Comparison of ENCODE assay signal across 8 cellular contexts in genomic region chr6:80004199-80005072, GRCh38. TPM values are rescaled to one million over a fixed set of nuclear protein-coding genes. Genes with fewer than 3 reads are reported as not detected.
DNase-seq lines count a peak whose midpoint lies in the region; ATAC-seq and TF ChIP-seq lines count a peak whose summit lies in the region.

Gene TTK, plus strand, starts transcription at chr6:80004649. Its CDS starts 1,195 bp downstream, at chr6:80005844.

- no peak for TF ChIP-seq CTCF in CD8-positive, alpha-beta T cell (IDR thresholded peaks at IDR 0.05)

- peaks cover 11% of the 10 kb centered on the region for H3K4me1 ChIP-seq in CD8-positive, alpha-beta T cell (ENCODE audit: insufficient read depth, low read length)
- peaks cover 14% of the 10 kb centered on the region for H3K4me1 ChIP-seq in effector memory CD4-positive, alpha-beta T cell (ENCODE audit: control insufficient read depth, insufficient read depth, low read length, poor library complexity, severe bottlenecking)

- H3K27me3 ChIP-seq in CD8-positive, alpha-beta T cell (ENCODE audit: insufficient read depth, low read length) = no peaks in the 10 kb centered on the region
- no peaks in the 10 kb centered on the region for H3K27me3 ChIP-seq in effector memory CD4-positive, alpha-beta T cell (replicated peaks; ENCODE audit: control insufficient read depth, insufficient read depth, low read length, poor library complexity, severe bottlenecking)

- H3K4me1 Mint-ChIP-seq in CD8-positive, alpha-beta T cell (ENCODE audit: low read depth) = peaks cover 24% of the 10 kb centered on the region

- H3K27ac ChIP-seq in CD8-positive, alpha-beta T cell (ENCODE audit: low read depth, low read length) = peak within 1 kb of the TSS; percentile 84
- H3K27ac ChIP-seq in effector memory CD4-positive, alpha-beta T cell (ENCODE audit: insufficient read depth, low read length, poor library complexity, severe bottlenecking) = peak within 1 kb of the TSS; percentile 94

- no peaks in the 10 kb centered on the region for H3K9me3 Mint-ChIP-seq in CD8-positive, alpha-beta T cell

- POLR2A ChIA-PET in CD8-positive, alpha-beta T cell (lab: Charles Lee) = interaction anchor here (0.6 to 2.5 kb wide), 7 partner anchors 8 to 1748 kb away, joined by 3 to 16 read pairs (median 5); partner anchors contain the start of genes BCKDHB, ELOVL4, PHIP and TENT5A

- peak within 1 kb of the TSS; percentile 95 for H3K27ac Mint-ChIP-seq in CD8-positive, alpha-beta T cell

- peaks cover 5% of the 10 kb centered on the region for H3K27me3 Mint-ChIP-seq in CD8-positive, alpha-beta T cell (ENCODE audit: low read depth)

- peaks cover 4% of the 10 kb centered on the region for H3K36me3 Mint-ChIP-seq in CD8-positive, alpha-beta T cell

- peak; percentile 85 to 95 (median 90) for DNase-seq in CD8-positive, alpha-beta T cell
- DNase-seq in HS-5 (ENCODE audit: low read depth) = peak; percentile 83
- peak; percentile 86 for DNase-seq in NK-92 treated with Interleukin-12 subunit alpha and Interleukin-12 subunit beta, amount 100 ng/mL, for 24 hours (lab: John Stamatoyannopoulos, UW)
- peak; percentile 93 for DNase-seq in activated CD8-positive, alpha-beta memory T cell treated with anti-CD3 and anti-CD28 coated beads for 24 hours
- peak; percentile 85 to 90 (median 87) for DNase-seq in effector memory CD4-positive, alpha-beta T cell
- DNase-seq in lung microvascular endothelial cell (ENCODE audit: low read depth in 2 of 2) = peak; percentile 92 to 94
- DNase-seq in stimulated activated CD4-positive, alpha-beta T cell treated with anti-CD3 and anti-CD28 coated beads, TNF-alpha, amount 100 ng/mL, for 48 hours (ENCODE audit: low read depth in 3 of 3) = peak; percentile 74 to 82 (median 81)

- CTCF ChIA-PET in CD8-positive, alpha-beta T cell (lab: Charles Lee) = interaction anchor here (0.6 to 2.1 kb wide), 3 partner anchors 23 to 139 kb away, joined by 3 to 13 read pairs (median 3); no protein-coding TSS in a partner anchor

- H3K4me3 Mint-ChIP-seq in CD8-positive, alpha-beta T cell = peak within 1 kb of the TSS; percentile 87

- intact Hi-C loops in CD8-positive, alpha-beta T cell (cut with DNase I, micrococcal nuclease) = loop anchor here (1.0 to 10.0 kb wide), 11 partner anchors 57 to 1748 kb away; partner anchors contain the start of genes BCKDHB (in 2 of the 2), HMGN3 (in 2 of the 2), PHIP (in 2 of the 2) and ELOVL4 (in 1 of the 2)

- H3K4me3 ChIP-seq in CD8-positive, alpha-beta T cell (ENCODE audit: low read depth, low read length) = peak within 1 kb of the TSS; percentile 76
- peak within 1 kb of the TSS; percentile 74 for H3K4me3 ChIP-seq in effector memory CD4-positive, alpha-beta T cell (ENCODE audit: insufficient read depth, low read depth, low read length, poor library complexity, severe bottlenecking)

- no peaks in the 10 kb centered on the region for H3K9me3 ChIP-seq in CD8-positive, alpha-beta T cell (ENCODE audit: low read length)
- no peaks in the 10 kb centered on the region for H3K9me3 ChIP-seq in effector memory CD4-positive, alpha-beta T cell (ENCODE audit: control insufficient read depth, low read length)

- no peaks in the 10 kb centered on the region for H3K36me3 ChIP-seq in CD8-positive, alpha-beta T cell (ENCODE audit: insufficient read depth, low read length)
- no peaks in the 10 kb centered on the region for H3K36me3 ChIP-seq in effector memory CD4-positive, alpha-beta T cell (ENCODE audit: control insufficient read depth, insufficient read depth, low read length)

- ATAC-seq in CD8-positive, alpha-beta T cell = peak; percentile 97
- peak; percentile 100 for ATAC-seq in GM19468 (IDR thresholded peaks at IDR 0.05; ENCODE audit: extremely low read depth, unreplicated experiment)

RNA-seq across cellular contexts. Expression of gene TTK, which starts in this region (rescaled TPM):
- total RNA-seq in CD8-positive, alpha-beta T cell = under 1 TPM; 0.30 to 0.97 TPM
- total RNA-seq in lung microvascular endothelial cell = 2.2 and 8.7 TPM in 2 replicates

Comparison
In these comparisons a context has a peak if more than half of its experiments do, and no peak if none do; other contexts are left out.
1. Peak in every context shown above with its lines: DNase-seq, ATAC-seq, H3K4me3 ChIP-seq and H3K27ac ChIP-seq.
2. Peak in DNase-seq, ATAC-seq, H3K4me3 ChIP-seq and H3K27ac ChIP-seq in CD8-positive, alpha-beta T cell; RNA of the gene not detected or under 1 TPM.